1 cellular context compared by ENCODE assay signal in the genomic region with DNA sequence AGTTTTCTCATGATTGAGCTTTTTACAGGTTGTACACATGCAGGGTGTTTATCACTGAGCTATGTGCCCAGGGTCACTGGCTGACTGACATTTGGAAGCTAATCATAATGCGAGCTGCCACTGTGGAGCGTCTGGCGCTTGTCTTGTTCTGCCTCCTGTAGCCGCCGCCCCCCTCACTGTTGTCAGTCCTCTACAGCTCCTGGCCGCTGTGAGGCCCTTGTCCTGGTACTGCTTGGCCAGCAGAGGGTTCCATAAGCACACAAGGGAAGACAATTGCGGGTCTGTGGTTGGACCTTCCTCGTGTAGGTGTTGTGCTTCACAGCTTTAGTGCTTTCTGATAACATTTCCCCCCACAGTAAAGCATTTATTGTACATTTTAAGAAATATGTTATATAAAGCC.
TF ChIP-seq lines count a peak whose summit lies in the region.

No MANE protein-coding gene starts in this region.

TF ChIP-seq in GM23338, 12 proteins besides CTCF, POLR2A, EP300 and RAD21 (continued from another document):
- TF ChIP-seq ZNF462 (CRISPR knock-in tag; IDR thresholded peaks at IDR 0.05): no peak
TF ChIP-seq in GM23338: peak in this region for 0.
